26 cellular contexts compared by ENCODE assay signal in genomic region chr2:149224458-149224857, GRCh38.
"Had no signal": no experiment of that assay in that cellular context is flagged by ENCODE, and none has a peak within 500 bp of the region (broad histone marks: within the 10 kb centered on the region; RNA-seq: fewer than 3 reads in every experiment).

No MANE protein-coding gene starts in this region.

- H3K9me3 ChIP-seq: gastrocnemius medialis, mucosa of descending colon, neutrophil, pancreas, right atrium auricular region, spleen, thoracic aorta, tibial nerve, upper lobe of left lung, uterus had no signal

- H3K27ac Mint-ChIP-seq: memory B cell; mesothelial cell of epicardium; naive B cell; natural killer cell treated with Interleukin-12 subunit alpha and Interleukin-12 subunit beta and Interleukin-15 and Interleukin-18, amount 100 ng/mL, for 72 hours; progenitor cell of endocrine pancreas; stimulated activated memory B cell treated with anti-CD40 and anti-IgM and Interleukin-4, amounts not matched to agents 10 μg/mL and 1 μg/mL and 100 μg/mL, for 72 hours had no signal

- H3K36me3 Mint-ChIP-seq: mesothelial cell of epicardium; naive B cell; natural killer cell treated with Interleukin-12 subunit alpha and Interleukin-12 subunit beta and Interleukin-15 and Interleukin-18, amount 100 ng/mL, for 72 hours; stimulated activated memory B cell treated with anti-CD40 and anti-IgM and Interleukin-4, amounts not matched to agents 10 μg/mL and 1 μg/mL and 100 μg/mL, for 72 hours had no signal

- H3K27me3 ChIP-seq: gastrocnemius medialis, neutrophil, pancreas, right atrium auricular region, spleen, tibial nerve, upper lobe of left lung, uterus had no signal

- H3K4me3 Mint-ChIP-seq: memory B cell; mesothelial cell of epicardium; naive B cell; natural killer cell treated with Interleukin-12 subunit alpha and Interleukin-12 subunit beta and Interleukin-15 and Interleukin-18, amount 100 ng/mL, for 72 hours; neural crest cell; stimulated activated memory B cell treated with anti-CD40 and anti-IgM and Interleukin-4, amounts not matched to agents 10 μg/mL and 1 μg/mL and 100 μg/mL, for 72 hours had no signal

- H3K27ac ChIP-seq: gastrocnemius medialis, neutrophil, pancreas, right atrium auricular region, spleen, thoracic aorta, tibial nerve, upper lobe of left lung, uterus had no signal

- H3K9me3 Mint-ChIP-seq: memory B cell; mesothelial cell of epicardium; neural crest cell; stimulated activated memory B cell treated with anti-CD40 and anti-IgM and Interleukin-4, amounts not matched to agents 10 μg/mL and 1 μg/mL and 100 μg/mL, for 72 hours had no signal

- H3K4me1 ChIP-seq: gastrocnemius medialis, right atrium auricular region, spleen, tibial nerve, upper lobe of left lung, uterus had no signal

- H3K4me1 Mint-ChIP-seq: memory B cell; naive B cell; stimulated activated memory B cell treated with anti-CD40 and anti-IgM and Interleukin-4, amounts not matched to agents 10 μg/mL and 1 μg/mL and 100 μg/mL, for 72 hours had no signal

- H3K36me3 ChIP-seq: gastrocnemius medialis, neutrophil, pancreas, right atrium auricular region, spleen, thoracic aorta, tibial nerve, upper lobe of left lung, uterus had no signal

- DNase-seq: cerebellar nuclear complex; cortex of kidney; erythroblast; foreskin fibroblast; gastrocnemius medialis; head of caudate nucleus; kidney; mucosa of descending colon; naive B cell; pancreas; spleen; stimulated activated CD4-positive, alpha-beta T cell treated with anti-CD3 and anti-CD28 coated beads, Interleukin-4, amount 100 ng/mL, for 4 hours; stimulated activated naive CD8-positive, alpha-beta T cell treated with anti-CD3 and anti-CD28 coated beads, Interleukin-15, Interleukin-2, amounts not matched to agents 100 U/mL and 50 U/mL, for 24 hours; upper lobe of left lung; uterus had no signal

- H3K4me3 ChIP-seq: gastrocnemius medialis, lung, mucosa of descending colon, pancreas, right atrium auricular region, spleen, thoracic aorta, tibial nerve, upper lobe of left lung, uterus had no signal
